ENCODE assay signal across 1 cellular context in the genomic region with DNA sequence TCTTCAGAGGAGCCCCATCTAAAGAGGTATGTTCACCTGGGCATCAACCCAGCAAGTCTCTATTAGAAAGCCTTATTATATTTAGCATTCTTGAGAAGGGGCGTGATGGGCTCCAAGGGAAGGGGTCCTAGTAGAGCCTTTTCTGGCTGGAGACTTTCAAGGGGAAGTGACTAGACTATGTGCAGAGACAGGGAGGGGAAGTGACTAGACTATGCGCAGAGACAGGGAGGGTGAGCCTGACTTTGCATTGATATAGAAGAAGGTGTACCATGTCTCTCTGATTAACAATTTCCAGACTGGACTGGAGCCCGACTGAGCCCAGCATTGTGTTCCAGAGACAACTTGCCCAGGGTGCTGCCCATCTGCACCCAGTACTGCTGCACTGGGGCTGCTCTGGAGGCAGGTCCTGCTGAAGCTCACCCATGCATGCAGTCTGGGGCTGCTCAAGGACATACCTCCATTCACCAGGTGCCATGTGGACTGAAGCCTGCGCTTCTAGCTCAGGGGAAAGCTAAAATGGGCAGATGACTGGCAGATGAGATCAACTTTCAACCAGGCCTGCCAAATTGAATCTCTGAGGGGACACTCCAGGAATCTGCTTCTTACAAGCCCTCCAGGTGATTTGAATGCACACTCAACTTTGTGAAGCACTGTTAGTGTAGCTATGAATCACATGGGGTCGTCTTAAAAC.
TF ChIP-seq lines count a peak whose summit lies in the region.

No MANE protein-coding gene starts in this region.

TF ChIP-seq in GM12878, 131 proteins besides CTCF, POLR2A, EP300 and RAD21 (continued from another document):
- TF ChIP-seq, protein P1, sequence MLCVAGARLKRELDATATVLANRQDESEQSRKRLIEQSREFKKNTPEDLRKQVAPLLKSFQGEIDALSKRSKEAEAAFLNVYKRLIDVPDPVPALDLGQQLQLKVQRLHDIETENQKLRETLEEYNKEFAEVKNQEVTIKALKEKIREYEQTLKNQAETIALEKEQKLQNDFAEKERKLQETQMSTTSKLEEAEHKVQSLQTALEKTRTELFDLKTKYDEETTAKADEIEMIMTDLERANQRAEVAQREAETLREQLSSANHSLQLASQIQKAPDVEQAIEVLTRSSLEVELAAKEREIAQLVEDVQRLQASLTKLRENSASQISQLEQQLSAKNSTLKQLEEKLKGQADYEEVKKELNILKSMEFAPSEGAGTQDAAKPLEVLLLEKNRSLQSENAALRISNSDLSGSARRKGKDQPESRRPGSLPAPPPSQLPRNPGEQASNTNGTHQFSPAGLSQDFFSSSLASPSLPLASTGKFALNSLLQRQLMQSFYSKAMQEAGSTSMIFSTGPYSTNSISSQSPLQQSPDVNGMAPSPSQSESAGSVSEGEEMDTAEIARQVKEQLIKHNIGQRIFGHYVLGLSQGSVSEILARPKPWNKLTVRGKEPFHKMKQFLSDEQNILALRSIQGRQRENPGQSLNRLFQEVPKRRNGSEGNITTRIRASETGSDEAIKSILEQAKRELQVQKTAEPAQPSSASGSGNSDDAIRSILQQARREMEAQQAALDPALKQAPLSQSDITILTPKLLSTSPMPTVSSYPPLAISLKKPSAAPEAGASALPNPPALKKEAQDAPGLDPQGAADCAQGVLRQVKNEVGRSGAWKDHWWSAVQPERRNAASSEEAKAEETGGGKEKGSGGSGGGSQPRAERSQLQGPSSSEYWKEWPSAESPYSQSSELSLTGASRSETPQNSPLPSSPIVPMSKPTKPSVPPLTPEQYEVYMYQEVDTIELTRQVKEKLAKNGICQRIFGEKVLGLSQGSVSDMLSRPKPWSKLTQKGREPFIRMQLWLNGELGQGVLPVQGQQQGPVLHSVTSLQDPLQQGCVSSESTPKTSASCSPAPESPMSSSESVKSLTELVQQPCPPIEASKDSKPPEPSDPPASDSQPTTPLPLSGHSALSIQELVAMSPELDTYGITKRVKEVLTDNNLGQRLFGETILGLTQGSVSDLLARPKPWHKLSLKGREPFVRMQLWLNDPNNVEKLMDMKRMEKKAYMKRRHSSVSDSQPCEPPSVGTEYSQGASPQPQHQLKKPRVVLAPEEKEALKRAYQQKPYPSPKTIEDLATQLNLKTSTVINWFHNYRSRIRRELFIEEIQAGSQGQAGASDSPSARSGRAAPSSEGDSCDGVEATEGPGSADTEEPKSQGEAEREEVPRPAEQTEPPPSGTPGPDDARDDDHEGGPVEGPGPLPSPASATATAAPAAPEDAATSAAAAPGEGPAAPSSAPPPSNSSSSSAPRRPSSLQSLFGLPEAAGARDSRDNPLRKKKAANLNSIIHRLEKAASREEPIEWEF (IDR thresholded peaks at IDR 0.05; ENCODE audit: insufficient replicate concordance, low read depth, low read length): no peak
